In genomic region chr18:58391932-58392331, GRCh38 we compare ENCODE assay signal across 2 cellular contexts.
TF ChIP-seq lines count a peak whose summit lies in the region.

No MANE protein-coding gene starts in this region.

TF ChIP-seq in H1, 55 proteins besides CTCF, POLR2A, EP300 and RAD21:
- no peak for TF ChIP-seq BCL11A (IDR thresholded peaks at IDR 0.05; ENCODE audit: low read depth in 2 of 2, low read length in 2 of 2)
- TF ChIP-seq MAFK (IDR thresholded peaks at IDR 0.05; ENCODE audit: low read depth, low read length), result no peak
- no peak for TF ChIP-seq RBBP5 (IDR thresholded peaks at IDR 0.05; ENCODE audit: borderline replicate concordance, low read depth, low read length)
- TF ChIP-seq PHF8 (conservative IDR thresholded peaks at IDR 0.05; ENCODE audit: low read depth, low read length), result no peak
- no peak for TF ChIP-seq HDAC6 (IDR thresholded peaks at IDR 0.05; ENCODE audit: low read depth, low read length)
- TF ChIP-seq CEBPB (IDR thresholded peaks at IDR 0.05; ENCODE audit: low read depth, low read length), result no peak
- TF ChIP-seq KDM1A (IDR thresholded peaks at IDR 0.05; ENCODE audit: borderline replicate concordance, low read length), result no peak

TF ChIP-seq in neural cell, 6 proteins besides CTCF, POLR2A, EP300 and RAD21:
- peak; percentile 20 for TF ChIP-seq SMC3 (conservative IDR thresholded peaks at IDR 0.05; ENCODE audit: poor library complexity)
- no peak for TF ChIP-seq POLR2AphosphoS5 (IDR thresholded peaks at IDR 0.05)
- no peak for TF ChIP-seq EZH2 (IDR thresholded peaks at IDR 0.05; ENCODE audit: borderline replicate concordance, insufficient read depth, low read length, poor library complexity, severe bottlenecking)
- TF ChIP-seq TAF1 (IDR thresholded peaks at IDR 0.05; ENCODE audit: low read depth), result no peak
- TF ChIP-seq MXI1 (conservative IDR thresholded peaks at IDR 0.05; ENCODE audit: poor library complexity, severe bottlenecking), result no peak
- TF ChIP-seq REST (IDR thresholded peaks at IDR 0.05; ENCODE audit: borderline replicate concordance), result no peak
